In the genomic region with DNA sequence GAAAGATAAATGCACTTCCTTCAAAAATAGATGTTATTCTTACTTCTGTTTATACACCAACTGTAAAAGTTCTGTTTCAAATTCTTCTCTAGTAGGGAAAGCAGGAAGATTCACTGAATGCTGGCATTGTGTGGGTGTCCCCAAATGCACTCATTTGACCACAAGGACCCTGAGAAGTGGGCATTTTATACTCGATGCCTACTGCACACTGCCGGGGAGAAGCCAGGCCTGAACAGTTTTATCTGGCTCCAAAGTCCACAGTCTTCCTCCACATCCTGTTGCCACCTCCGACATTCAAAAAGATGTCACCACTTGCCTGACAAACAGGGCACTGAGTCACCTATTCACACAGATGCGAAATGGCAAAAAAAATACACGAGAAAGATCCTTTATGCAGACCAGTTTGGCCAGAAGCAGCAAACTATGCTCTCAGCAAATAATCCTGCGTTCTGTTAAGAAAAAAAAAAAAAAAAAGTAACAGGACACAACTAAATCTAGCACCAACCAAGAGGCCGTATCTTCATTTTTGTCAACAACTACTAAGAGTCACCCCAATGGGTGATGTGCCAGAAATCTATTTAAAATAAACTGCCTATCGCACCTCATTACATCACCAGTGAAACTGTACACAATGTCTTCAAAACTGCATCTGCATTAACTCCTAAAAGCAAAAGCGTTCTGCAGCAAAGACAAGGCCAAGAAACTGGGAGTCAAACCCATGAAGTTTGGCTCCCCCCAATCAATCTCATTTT, we compare ENCODE assay signal across 1 cellular context.
TF ChIP-seq lines count a peak whose summit lies in the region.

No MANE protein-coding gene starts in this region.

TF ChIP-seq in A549, 52 proteins besides CTCF, POLR2A, EP300 and RAD21 (continued from another document):
- TF ChIP-seq, protein P1, sequence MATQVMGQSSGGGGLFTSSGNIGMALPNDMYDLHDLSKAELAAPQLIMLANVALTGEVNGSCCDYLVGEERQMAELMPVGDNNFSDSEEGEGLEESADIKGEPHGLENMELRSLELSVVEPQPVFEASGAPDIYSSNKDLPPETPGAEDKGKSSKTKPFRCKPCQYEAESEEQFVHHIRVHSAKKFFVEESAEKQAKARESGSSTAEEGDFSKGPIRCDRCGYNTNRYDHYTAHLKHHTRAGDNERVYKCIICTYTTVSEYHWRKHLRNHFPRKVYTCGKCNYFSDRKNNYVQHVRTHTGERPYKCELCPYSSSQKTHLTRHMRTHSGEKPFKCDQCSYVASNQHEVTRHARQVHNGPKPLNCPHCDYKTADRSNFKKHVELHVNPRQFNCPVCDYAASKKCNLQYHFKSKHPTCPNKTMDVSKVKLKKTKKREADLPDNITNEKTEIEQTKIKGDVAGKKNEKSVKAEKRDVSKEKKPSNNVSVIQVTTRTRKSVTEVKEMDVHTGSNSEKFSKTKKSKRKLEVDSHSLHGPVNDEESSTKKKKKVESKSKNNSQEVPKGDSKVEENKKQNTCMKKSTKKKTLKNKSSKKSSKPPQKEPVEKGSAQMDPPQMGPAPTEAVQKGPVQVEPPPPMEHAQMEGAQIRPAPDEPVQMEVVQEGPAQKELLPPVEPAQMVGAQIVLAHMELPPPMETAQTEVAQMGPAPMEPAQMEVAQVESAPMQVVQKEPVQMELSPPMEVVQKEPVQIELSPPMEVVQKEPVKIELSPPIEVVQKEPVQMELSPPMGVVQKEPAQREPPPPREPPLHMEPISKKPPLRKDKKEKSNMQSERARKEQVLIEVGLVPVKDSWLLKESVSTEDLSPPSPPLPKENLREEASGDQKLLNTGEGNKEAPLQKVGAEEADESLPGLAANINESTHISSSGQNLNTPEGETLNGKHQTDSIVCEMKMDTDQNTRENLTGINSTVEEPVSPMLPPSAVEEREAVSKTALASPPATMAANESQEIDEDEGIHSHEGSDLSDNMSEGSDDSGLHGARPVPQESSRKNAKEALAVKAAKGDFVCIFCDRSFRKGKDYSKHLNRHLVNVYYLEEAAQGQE (IDR thresholded peaks at IDR 0.05) = no peak
- TF ChIP-seq HES2 (IDR thresholded peaks at IDR 0.05) = no peak
- no peak for TF ChIP-seq ZSCAN20 (CRISPR knock-in tag; IDR thresholded peaks at IDR 0.05)
- TF ChIP-seq MYC (IDR thresholded peaks at IDR 0.05; ENCODE audit: borderline replicate concordance, low read length) = no peak
- no peak for TF ChIP-seq KDM5A (IDR thresholded peaks at IDR 0.05)
